ENCODE assay signal across 27 cellular contexts in genomic region chr2:179130560-179130959, GRCh38.
"Had no signal": no experiment of that assay in that cellular context is flagged by ENCODE, and none has a peak within 500 bp of the region (broad histone marks: within the 10 kb centered on the region; RNA-seq: fewer than 3 reads in every experiment).

No MANE protein-coding gene starts in this region.

- DNase-seq: stimulated activated CD4-positive, alpha-beta T cell treated with anti-CD3 and anti-CD28 coated beads, Interleukin-2, amount 100 ng/mL, for 48 hours; stimulated activated CD4-positive, alpha-beta T cell treated with anti-CD3 and anti-CD28 coated beads, Interleukin-4, amount 100 ng/mL, for 1 hour; stimulated activated CD4-positive, alpha-beta T cell treated with anti-CD3 and anti-CD28 coated beads, Interleukin-4, amount 100 ng/mL, for 24 hours; stimulated activated CD4-positive, alpha-beta T cell treated with anti-CD3 and anti-CD28 coated beads, Interleukin-4, amount 100 ng/mL, for 4 hours; stimulated activated CD8-positive, alpha-beta memory T cell treated with anti-CD3 and anti-CD28 coated beads, Interleukin-4, amount 100 ng/mL, for 48 hours; stimulated activated naive B cell treated with anti-CD40 and anti-IgM and Interleukin-4, amounts not matched to agents 10 μg/mL and 1 μg/mL and 100 μg/mL, for 72 hours; stimulated activated naive CD4-positive, alpha-beta T cell; stimulated activated naive CD4-positive, alpha-beta T cell treated with Interleukin-2 at 50 U/mL for 16 hours; stimulated activated naive CD8-positive, alpha-beta T cell treated with anti-CD3 and anti-CD28 coated beads, Interleukin-15, amount 100 ng/mL, for 72 hours; stimulated activated naive CD8-positive, alpha-beta T cell treated with anti-CD3 and anti-CD28 coated beads, Interleukin-15, Interleukin-2, amounts not matched to agents 100 U/mL and 50 U/mL, for 24 hours; stomach; substantia nigra; testis; thyroid gland; tibial artery; transverse colon; trophoblast cell; upper lobe of left lung; upper lobe of right lung; uterus had no signal

- H3K27ac ChIP-seq: stomach, suprapubic skin, testis, thoracic aorta, thyroid gland, tibial artery, tibial nerve, transverse colon, upper lobe of left lung, upper lobe of right lung, uterus, vagina had no signal

- H3K36me3 ChIP-seq: suprapubic skin, thoracic aorta, thyroid gland, transverse colon, uterus, vagina had no signal

- H3K27me3 ChIP-seq: stomach, suprapubic skin, testis, thyroid gland, tibial artery, tibial nerve, transverse colon, upper lobe of left lung, upper lobe of right lung, uterus, vagina had no signal

- H3K4me1 ChIP-seq: stomach, suprapubic skin, testis, thyroid gland, tibial artery, transverse colon, upper lobe of left lung, upper lobe of right lung, vagina had no signal

- H3K9me3 ChIP-seq: stomach, suprapubic skin, testis, thoracic aorta, thyroid gland, tibial artery, tibial nerve, transverse colon, upper lobe of left lung, upper lobe of right lung, uterus, vagina had no signal

- ATAC-seq: stimulated activated effector memory CD8-positive, alpha-beta T cell treated with anti-CD3 and anti-CD28 coated beads, Interleukin-12 subunit alpha, Interleukin-12 subunit beta, amount 100 ng/mL, for 72 hours; stimulated activated memory B cell treated with anti-CD40 and anti-IgM and Interleukin-4, amounts not matched to agents 10 μg/mL and 1 μg/mL and 100 μg/mL, for 72 hours; stimulated activated naive B cell treated with anti-CD40 and anti-IgM and Interleukin-4, amounts not matched to agents 10 μg/mL and 1 μg/mL and 100 μg/mL, for 72 hours; stimulated activated naive CD8-positive, alpha-beta T cell treated with anti-CD3 and anti-CD28 coated beads, Interleukin-15, amount 100 ng/mL, for 72 hours; stimulated activated naive CD8-positive, alpha-beta T cell treated with anti-CD3 and anti-CD28 coated beads, Interleukin-15, Interleukin-2, amounts not matched to agents 100 U/mL and 50 U/mL, for 24 hours; upper lobe of right lung had no signal

- FAIRE-seq: urothelium cell line had no signal

- H3K4me3 ChIP-seq: stomach, suprapubic skin, testis, thoracic aorta, thyroid gland, tibial artery, tibial nerve, transverse colon, upper lobe of left lung, upper lobe of right lung, uterus, vagina had no signal
